Comparison of ENCODE assay signal across 2 cellular contexts in the genomic region with DNA sequence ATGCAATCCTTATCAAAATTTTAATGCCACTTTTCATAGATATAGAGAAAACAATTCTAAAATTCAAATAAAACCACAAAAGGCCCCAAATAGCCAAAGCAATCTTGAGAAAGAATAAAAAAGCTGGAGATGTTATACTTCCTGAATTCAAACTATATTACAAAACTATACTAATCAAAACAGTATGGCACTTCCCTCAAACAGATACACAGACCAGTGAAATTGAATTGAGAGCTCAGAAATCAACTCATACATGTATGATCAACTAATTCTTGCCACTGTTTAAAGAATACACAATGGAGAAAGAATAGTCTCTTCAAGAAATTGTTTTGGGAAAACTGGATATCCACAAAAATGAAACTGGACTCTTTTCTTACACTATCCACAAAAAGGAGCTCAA.
TF ChIP-seq lines count a peak whose summit lies in the region.

No MANE protein-coding gene starts in this region.

TF ChIP-seq in HepG2, 621 proteins besides CTCF, POLR2A, EP300 and RAD21:
- TF ChIP-seq NFRKB (IDR thresholded peaks at IDR 0.05) (no peak), CHD4 (IDR thresholded peaks at IDR 0.05; ENCODE audit: borderline replicate concordance, low read length) (peak; percentile 90; the same call in 1 of the 2 replicates), POGZ (CRISPR knock-in tag; IDR thresholded peaks at IDR 0.05) (no peak), PAF1 (CRISPR knock-in tag; IDR thresholded peaks at IDR 0.05) (no peak)

TF ChIP-seq in K562, 482 proteins besides CTCF, POLR2A, EP300 and RAD21:
- no peak for TF ChIP-seq CHCHD3 (CRISPR knock-in tag; IDR thresholded peaks at IDR 0.05)
- no peak for TF ChIP-seq RREB1 (CRISPR knock-in tag; IDR thresholded peaks at IDR 0.05)
- no peak for TF ChIP-seq SIN3A (IDR thresholded peaks at IDR 0.05; ENCODE audit: borderline replicate concordance in 2 of 2, control insufficient read depth in 1 of 2, low read depth in 2 of 2, low read length in 2 of 2)
- TF ChIP-seq HSF4 (CRISPR knock-in tag; IDR thresholded peaks at IDR 0.05; ENCODE audit: borderline replicate concordance): no peak
- no peak for TF ChIP-seq MXI1 (IDR thresholded peaks at IDR 0.05; ENCODE audit: low read depth, low read length)
- peak; percentile 94 for TF ChIP-seq RBM25 (IDR thresholded peaks at IDR 0.05; ENCODE audit: low read depth, low read length, severe bottlenecking)
- no peak for TF ChIP-seq MEF2D (tag; conservative IDR thresholded peaks at IDR 0.05; ENCODE audit: low read depth)
- TF ChIP-seq KDM1A (IDR thresholded peaks at IDR 0.05): peak in 1 of 2 experiments; percentile 28; a peak in 1 of 4 replicates
- no peak for TF ChIP-seq HMGN3 (IDR thresholded peaks at IDR 0.05; ENCODE audit: borderline replicate concordance, extremely low read depth, insufficient read length, low read depth, low read length)
- peak in 1 of 2 experiments; percentile 21; a peak in 1 of 3 replicates for TF ChIP-seq CBX3 (IDR thresholded peaks at IDR 0.05; ENCODE audit: borderline replicate concordance in 1 of 2, low read length in 2 of 2)
- TF ChIP-seq CSDE1 (IDR thresholded peaks at IDR 0.05): no peak
- peak; percentile 75; the same call in 1 of the 2 replicates for TF ChIP-seq TRIM28 (IDR thresholded peaks at IDR 0.05)
- no peak for TF ChIP-seq FOXJ2 (tag; IDR thresholded peaks at IDR 0.05)
- no peak for TF ChIP-seq KLF13 (tag; IDR thresholded peaks at IDR 0.05; ENCODE audit: borderline replicate concordance, low read depth)
- TF ChIP-seq SMARCA5 (IDR thresholded peaks at IDR 0.05): peak; percentile 43; the same call in 1 of the 2 replicates
TF ChIP-seq in K562: peak in this region for 5.
